Comparison of ENCODE assay signal across 1 cellular context in genomic region chr5:140690941-140691924, GRCh38.
TF ChIP-seq lines count a peak whose summit lies in the region.

TSS of gene HARS1 (minus strand) at chr5:140691370. CDS start at chr5:140691304, 66 bp downstream.
TSS of gene HARS2 (plus strand) at chr5:140691455. CDS start at chr5:140691649, 194 bp downstream.

TF ChIP-seq in HepG2, 621 proteins besides CTCF, POLR2A, EP300 and RAD21 (continued from another document and continues in another):
- TF ChIP-seq TFDP2 (CRISPR knock-in tag; IDR thresholded peaks at IDR 0.05) (0 out of 2 replicates have a peak, but pooled peaks have one; percentile 50), RARA (CRISPR knock-in tag; IDR thresholded peaks at IDR 0.05) (peak; percentile 37; the same call in 1 of the 2 replicates), ZNF574 (CRISPR knock-in tag; IDR thresholded peaks at IDR 0.05) (peak; percentile 100), ZSCAN31 (CRISPR knock-in tag; IDR thresholded peaks at IDR 0.05; ENCODE audit: low read depth) (peak; percentile 89; the same call in 1 of the 2 replicates), KDM2A (CRISPR knock-in tag; IDR thresholded peaks at IDR 0.05; ENCODE audit: borderline replicate concordance, low read depth) (peak; percentile 70; the same call in 1 of the 2 replicates), JUND (CRISPR knock-in tag; IDR thresholded peaks at IDR 0.05) (0 out of 2 replicates have a peak, but pooled peaks have one; percentile 17), ZNF777 (CRISPR knock-in tag; IDR thresholded peaks at IDR 0.05) (peak; percentile 52), ZNF615 (CRISPR knock-in tag; IDR thresholded peaks at IDR 0.05; ENCODE audit: borderline replicate concordance) (peak; percentile 77; the same call in 1 of the 2 replicates), ARNT2 (CRISPR knock-in tag; IDR thresholded peaks at IDR 0.05; ENCODE audit: low read depth) (peak; percentile 62), YEATS4 (CRISPR knock-in tag; IDR thresholded peaks at IDR 0.05; ENCODE audit: borderline replicate concordance) (peak; percentile 90), ZNF839 (CRISPR knock-in tag; IDR thresholded peaks at IDR 0.05; ENCODE audit: borderline replicate concordance) (peak; percentile 76; the same call in 1 of the 2 replicates), NFYB (CRISPR knock-in tag; IDR thresholded peaks at IDR 0.05) (peak; percentile 44; the same call in 1 of the 2 replicates), ZNF576 (CRISPR knock-in tag; IDR thresholded peaks at IDR 0.05) (peak; percentile 21; the same call in 1 of the 2 replicates), SRSF9 (IDR thresholded peaks at IDR 0.05; ENCODE audit: borderline replicate concordance, insufficient read depth, low read depth, low read length, poor library complexity, severe bottlenecking) (no peak), ZNF12 (CRISPR knock-in tag; IDR thresholded peaks at IDR 0.05) (no peak), GATA4 (IDR thresholded peaks at IDR 0.05; ENCODE audit: borderline replicate concordance, low read depth) (no peak), NR2C2 (CRISPR knock-in tag; IDR thresholded peaks at IDR 0.05; ENCODE audit: borderline replicate concordance) (peak; percentile 95), ELF1 (CRISPR knock-in tag; IDR thresholded peaks at IDR 0.05) (peak; percentile 97), BRCA1 (CRISPR knock-in tag; IDR thresholded peaks at IDR 0.05) (peak; percentile 64; the same call in 1 of the 2 replicates), XBP1 (CRISPR knock-in tag; IDR thresholded peaks at IDR 0.05) (no peak; the same call in 1 of the 2 replicates), HMGXB4 (CRISPR knock-in tag; IDR thresholded peaks at IDR 0.05; ENCODE audit: borderline replicate concordance in 1 of 2, low read depth in 1 of 2) (peak in 1 of 2 experiments; percentile 88; a peak in 2 of 4 replicates), ZNF546 (CRISPR knock-in tag; conservative IDR thresholded peaks at IDR 0.05) (no peak), ISL2 (CRISPR knock-in tag; IDR thresholded peaks at IDR 0.05) (peak; percentile 80), ELF3 (CRISPR knock-in tag; IDR thresholded peaks at IDR 0.05) (peak; percentile 96), AGO2 (optimal IDR thresholded peaks at IDR 0.05; ENCODE audit: low read depth, low read length) (peak; percentile 37), NFIB (CRISPR knock-in tag; IDR thresholded peaks at IDR 0.05; ENCODE audit: borderline replicate concordance) (no peak), ARID5B (CRISPR knock-in tag; IDR thresholded peaks at IDR 0.05) (peak; percentile 48), HOXA3 (CRISPR knock-in tag; IDR thresholded peaks at IDR 0.05) (peak; percentile 89), DZIP1 (CRISPR knock-in tag; IDR thresholded peaks at IDR 0.05) (no peak), TFDP1 (CRISPR knock-in tag; IDR thresholded peaks at IDR 0.05; ENCODE audit: borderline replicate concordance) (no peak; the same call in 1 of the 2 replicates), THAP8 (CRISPR knock-in tag; IDR thresholded peaks at IDR 0.05; ENCODE audit: borderline replicate concordance) (peak; percentile 62; the same call in 1 of the 2 replicates), MLLT10 (CRISPR knock-in tag; IDR thresholded peaks at IDR 0.05) (no peak), ZNF556 (CRISPR knock-in tag; IDR thresholded peaks at IDR 0.05; ENCODE audit: borderline replicate concordance) (no peak), ZNF577 (CRISPR knock-in tag; IDR thresholded peaks at IDR 0.05; ENCODE audit: borderline replicate concordance, low read depth) (no peak), ZNF124 (CRISPR knock-in tag; IDR thresholded peaks at IDR 0.05) (no peak; the same call in 1 of the 2 replicates), SCMH1 (CRISPR knock-in tag; IDR thresholded peaks at IDR 0.05; ENCODE audit: borderline replicate concordance) (no peak), ZNF878 (CRISPR knock-in tag; IDR thresholded peaks at IDR 0.05) (no peak), NR2F6 (IDR thresholded peaks at IDR 0.05) (no peak), NR2F6 (CRISPR knock-in tag; IDR thresholded peaks at IDR 0.05) (no peak; the same call in 1 of the 2 replicates), ZNF34 (CRISPR knock-in tag; IDR thresholded peaks at IDR 0.05; ENCODE audit: borderline replicate concordance) (no peak), CBX5 (CRISPR knock-in tag; IDR thresholded peaks at IDR 0.05; ENCODE audit: borderline replicate concordance) (peak; percentile 61; the same call in 1 of the 2 replicates), ZNF468 (CRISPR knock-in tag; IDR thresholded peaks at IDR 0.05) (no peak), ZNF709 (CRISPR knock-in tag; IDR thresholded peaks at IDR 0.05) (peak; percentile 94; the same call in 1 of the 2 replicates)
